8 cellular contexts compared by ENCODE assay signal in the genomic region with DNA sequence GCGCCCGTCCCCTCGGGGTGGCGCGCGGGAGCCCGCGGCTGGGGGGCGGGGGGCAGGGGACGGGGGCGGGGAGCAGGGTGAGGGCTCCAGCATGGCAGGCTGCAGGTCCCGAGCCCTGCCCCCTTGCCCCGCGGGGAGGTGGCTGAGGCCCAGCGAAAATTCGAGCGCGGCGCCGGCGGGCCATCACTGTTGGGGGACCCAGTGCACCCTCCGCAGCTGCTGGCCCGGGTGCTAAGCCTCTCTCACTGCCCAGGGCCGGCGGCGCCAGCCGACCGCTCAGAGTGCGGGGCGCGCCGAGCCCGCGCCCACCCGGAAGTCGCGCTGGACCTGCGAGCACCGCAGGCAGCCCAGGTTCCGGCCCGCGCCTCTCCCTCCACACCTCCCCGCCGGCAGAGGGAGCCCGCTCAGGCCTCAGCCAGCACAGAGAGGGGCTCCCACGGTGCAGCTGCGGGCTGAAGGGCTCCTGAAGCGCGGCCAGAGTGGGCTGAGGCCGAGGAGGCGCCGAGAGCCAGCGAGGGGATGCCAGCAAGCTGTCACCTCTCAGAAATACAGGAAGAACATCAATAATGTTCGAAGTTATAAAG.
DNase-seq lines count a peak whose midpoint lies in the region; TF ChIP-seq lines count a peak whose summit lies in the region.
"Not testable (repeated sequence)": the region's sequence is repeated elsewhere in the genome, so short reads cannot be mapped to it uniquely, and the experiment has no call there.

No MANE protein-coding gene starts in this region.

- H3K27me3 ChIP-seq in mucosa of stomach (ENCODE audit: control insufficient read depth, insufficient read depth, low read length): not testable (repeated sequence)

- peak; percentile 74 for DNase-seq in Ammon's horn (ENCODE audit: low spot score)
- peak; percentile 53 for DNase-seq in H4 (ENCODE audit: low spot score)
- DNase-seq in NCI-H2196 (lab: John Stamatoyannopoulos, UW; ENCODE audit: unreplicated experiment): peak; percentile 60
- DNase-seq in T-helper 22 cell (ENCODE audit: low read depth): peak; percentile 60
- peak; percentile 87 for DNase-seq in activated naive CD4-positive, alpha-beta T cell treated with anti-CD3 and anti-CD28 coated beads, Interleukin-2, amount 50 U/mL, for 16 hours
- peak; percentile 45 for DNase-seq in fibroblast of the aortic adventitia (ENCODE audit: low read depth)
- peak; percentile 73 to 82 for DNase-seq in stimulated activated CD4-positive, alpha-beta T cell treated with anti-CD3 and anti-CD28 coated beads, Interleukin-4, amount 100 ng/mL, for 48 hours (ENCODE audit: low read depth in 2 of 2)

- peak overlapping the region; percentile 60 for H3K4me3 ChIP-seq in fibroblast of the aortic adventitia (ENCODE audit: low read depth, low read length)
- not testable (repeated sequence) for H3K4me3 ChIP-seq in mucosa of stomach (ENCODE audit: low read length)

- peak; percentile 47 for TF ChIP-seq CTCF in fibroblast of the aortic adventitia (IDR thresholded peaks at IDR 0.05; ENCODE audit: insufficient read depth, low read length)

- H3K9me3 ChIP-seq in mucosa of stomach (ENCODE audit: control insufficient read depth, low read length): not testable (repeated sequence)

- H3K9ac ChIP-seq in mucosa of stomach (ENCODE audit: low read length): peak overlapping the region; percentile 39

- not testable (repeated sequence) for H3K4me1 ChIP-seq in mucosa of stomach (ENCODE audit: control insufficient read depth, insufficient read depth, low read length)

- H3K36me3 ChIP-seq in mucosa of stomach (ENCODE audit: control insufficient read depth, insufficient read depth, low read length): not testable (repeated sequence)
